In the genomic region with DNA sequence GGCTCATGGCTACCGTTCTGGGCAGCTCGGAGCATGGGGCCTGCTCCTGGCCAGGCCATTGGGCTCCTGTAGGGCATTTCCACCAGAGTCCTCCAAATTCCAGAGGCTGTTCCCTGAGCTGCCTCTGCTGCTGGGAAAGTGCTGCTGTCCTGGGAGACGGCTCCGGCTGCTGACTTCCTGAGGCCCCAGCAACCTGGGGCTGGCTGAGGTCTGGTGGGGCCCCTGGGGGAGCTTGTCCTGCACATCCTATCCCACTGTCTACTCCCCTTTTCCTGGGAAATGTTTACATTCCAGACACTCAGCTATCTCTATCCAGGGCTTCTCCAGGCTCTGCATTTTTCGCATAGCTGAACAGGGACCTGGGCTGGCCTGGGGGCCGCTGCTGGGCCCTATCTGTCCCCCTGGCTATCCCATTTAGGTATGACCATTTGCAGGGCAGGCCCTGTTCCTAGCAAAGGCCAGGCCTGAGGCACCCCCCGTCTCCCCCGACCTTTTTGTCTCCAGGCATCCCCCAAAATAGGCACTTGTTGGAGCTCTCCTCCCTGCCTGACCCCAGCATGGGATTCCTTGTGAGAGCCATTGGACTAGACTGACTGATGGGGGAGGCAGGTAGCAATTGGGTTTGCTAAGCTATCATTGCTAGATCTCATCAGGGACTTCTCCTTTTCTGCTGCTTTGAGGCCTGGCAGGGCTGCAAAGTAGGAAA, we compare ENCODE assay signal across 1 cellular context.
A peak's percentile ranks its signal among the peaks of the same experiment; 100 is the strongest.
TF ChIP-seq lines count a peak whose summit lies in the region.

No MANE protein-coding gene starts in this region.

TF ChIP-seq in HepG2, 621 proteins besides CTCF, POLR2A, EP300 and RAD21 (continued from another document and continues in another):
- TF ChIP-seq, protein P1, sequence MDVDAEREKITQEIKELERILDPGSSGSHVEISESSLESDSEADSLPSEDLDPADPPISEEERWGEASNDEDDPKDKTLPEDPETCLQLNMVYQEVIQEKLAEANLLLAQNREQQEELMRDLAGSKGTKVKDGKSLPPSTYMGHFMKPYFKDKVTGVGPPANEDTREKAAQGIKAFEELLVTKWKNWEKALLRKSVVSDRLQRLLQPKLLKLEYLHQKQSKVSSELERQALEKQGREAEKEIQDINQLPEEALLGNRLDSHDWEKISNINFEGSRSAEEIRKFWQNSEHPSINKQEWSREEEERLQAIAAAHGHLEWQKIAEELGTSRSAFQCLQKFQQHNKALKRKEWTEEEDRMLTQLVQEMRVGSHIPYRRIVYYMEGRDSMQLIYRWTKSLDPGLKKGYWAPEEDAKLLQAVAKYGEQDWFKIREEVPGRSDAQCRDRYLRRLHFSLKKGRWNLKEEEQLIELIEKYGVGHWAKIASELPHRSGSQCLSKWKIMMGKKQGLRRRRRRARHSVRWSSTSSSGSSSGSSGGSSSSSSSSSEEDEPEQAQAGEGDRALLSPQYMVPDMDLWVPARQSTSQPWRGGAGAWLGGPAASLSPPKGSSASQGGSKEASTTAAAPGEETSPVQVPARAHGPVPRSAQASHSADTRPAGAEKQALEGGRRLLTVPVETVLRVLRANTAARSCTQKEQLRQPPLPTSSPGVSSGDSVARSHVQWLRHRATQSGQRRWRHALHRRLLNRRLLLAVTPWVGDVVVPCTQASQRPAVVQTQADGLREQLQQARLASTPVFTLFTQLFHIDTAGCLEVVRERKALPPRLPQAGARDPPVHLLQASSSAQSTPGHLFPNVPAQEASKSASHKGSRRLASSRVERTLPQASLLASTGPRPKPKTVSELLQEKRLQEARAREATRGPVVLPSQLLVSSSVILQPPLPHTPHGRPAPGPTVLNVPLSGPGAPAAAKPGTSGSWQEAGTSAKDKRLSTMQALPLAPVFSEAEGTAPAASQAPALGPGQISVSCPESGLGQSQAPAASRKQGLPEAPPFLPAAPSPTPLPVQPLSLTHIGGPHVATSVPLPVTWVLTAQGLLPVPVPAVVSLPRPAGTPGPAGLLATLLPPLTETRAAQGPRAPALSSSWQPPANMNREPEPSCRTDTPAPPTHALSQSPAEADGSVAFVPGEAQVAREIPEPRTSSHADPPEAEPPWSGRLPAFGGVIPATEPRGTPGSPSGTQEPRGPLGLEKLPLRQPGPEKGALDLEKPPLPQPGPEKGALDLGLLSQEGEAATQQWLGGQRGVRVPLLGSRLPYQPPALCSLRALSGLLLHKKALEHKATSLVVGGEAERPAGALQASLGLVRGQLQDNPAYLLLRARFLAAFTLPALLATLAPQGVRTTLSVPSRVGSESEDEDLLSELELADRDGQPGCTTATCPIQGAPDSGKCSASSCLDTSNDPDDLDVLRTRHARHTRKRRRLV (CRISPR knock-in tag; IDR thresholded peaks at IDR 0.05): no peak
- TF ChIP-seq, protein P2, sequence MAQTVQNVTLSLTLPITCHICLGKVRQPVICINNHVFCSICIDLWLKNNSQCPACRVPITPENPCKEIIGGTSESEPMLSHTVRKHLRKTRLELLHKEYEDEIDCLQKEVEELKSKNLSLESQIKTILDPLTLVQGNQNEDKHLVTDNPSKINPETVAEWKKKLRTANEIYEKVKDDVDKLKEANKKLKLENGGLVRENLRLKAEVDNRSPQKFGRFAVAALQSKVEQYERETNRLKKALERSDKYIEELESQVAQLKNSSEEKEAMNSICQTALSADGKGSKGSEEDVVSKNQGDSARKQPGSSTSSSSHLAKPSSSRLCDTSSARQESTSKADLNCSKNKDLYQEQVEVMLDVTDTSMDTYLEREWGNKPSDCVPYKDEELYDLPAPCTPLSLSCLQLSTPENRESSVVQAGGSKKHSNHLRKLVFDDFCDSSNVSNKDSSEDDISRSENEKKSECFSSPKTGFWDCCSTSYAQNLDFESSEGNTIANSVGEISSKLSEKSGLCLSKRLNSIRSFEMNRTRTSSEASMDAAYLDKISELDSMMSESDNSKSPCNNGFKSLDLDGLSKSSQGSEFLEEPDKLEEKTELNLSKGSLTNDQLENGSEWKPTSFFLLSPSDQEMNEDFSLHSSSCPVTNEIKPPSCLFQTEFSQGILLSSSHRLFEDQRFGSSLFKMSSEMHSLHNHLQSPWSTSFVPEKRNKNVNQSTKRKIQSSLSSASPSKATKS (CRISPR knock-in tag; IDR thresholded peaks at IDR 0.05): no peak
- TF ChIP-seq TOE1 (CRISPR knock-in tag; IDR thresholded peaks at IDR 0.05) (no peak), JUND (CRISPR knock-in tag; IDR thresholded peaks at IDR 0.05) (no peak), NCOA2 (CRISPR knock-in tag; IDR thresholded peaks at IDR 0.05) (peak; percentile 81), PCBP2 (optimal IDR thresholded peaks at IDR 0.05; ENCODE audit: low read depth, low read length, poor library complexity, severe bottlenecking) (no peak), ZNF264 (CRISPR knock-in tag; IDR thresholded peaks at IDR 0.05) (no peak; the same call in 1 of the 2 replicates), NRL (CRISPR knock-in tag; IDR thresholded peaks at IDR 0.05; ENCODE audit: borderline replicate concordance) (peak; percentile 58; the same call in 1 of the 2 replicates), PHF8 (CRISPR knock-in tag; IDR thresholded peaks at IDR 0.05) (no peak), ETV6 (CRISPR knock-in tag; conservative IDR thresholded peaks at IDR 0.05) (peak; percentile 53; the same call in 1 of the 2 replicates), ZNF781 (CRISPR knock-in tag; IDR thresholded peaks at IDR 0.05; ENCODE audit: borderline replicate concordance, not compliant biosample characterization) (no peak), ZNF446 (CRISPR knock-in tag; IDR thresholded peaks at IDR 0.05) (no peak), HCFC1 (IDR thresholded peaks at IDR 0.05; ENCODE audit: low read depth, low read length) (no peak), DNMT3B (CRISPR knock-in tag; conservative IDR thresholded peaks at IDR 0.05) (0 out of 2 replicates have a peak, but pooled peaks have one; percentile 71), SP4 (CRISPR knock-in tag; IDR thresholded peaks at IDR 0.05) (no peak; the same call in 1 of the 2 replicates), ZNF354B (CRISPR knock-in tag; IDR thresholded peaks at IDR 0.05) (no peak), FOXO1 (CRISPR knock-in tag; IDR thresholded peaks at IDR 0.05) (no peak), ZNF790 (CRISPR knock-in tag; IDR thresholded peaks at IDR 0.05; ENCODE audit: borderline replicate concordance) (no peak), IKZF4 (CRISPR knock-in tag; IDR thresholded peaks at IDR 0.05; ENCODE audit: borderline replicate concordance, low read depth, not compliant biosample characterization) (no peak), ZNF33A (CRISPR knock-in tag; IDR thresholded peaks at IDR 0.05; ENCODE audit: borderline replicate concordance) (no peak)
- TF ChIP-seq, protein P3, sequence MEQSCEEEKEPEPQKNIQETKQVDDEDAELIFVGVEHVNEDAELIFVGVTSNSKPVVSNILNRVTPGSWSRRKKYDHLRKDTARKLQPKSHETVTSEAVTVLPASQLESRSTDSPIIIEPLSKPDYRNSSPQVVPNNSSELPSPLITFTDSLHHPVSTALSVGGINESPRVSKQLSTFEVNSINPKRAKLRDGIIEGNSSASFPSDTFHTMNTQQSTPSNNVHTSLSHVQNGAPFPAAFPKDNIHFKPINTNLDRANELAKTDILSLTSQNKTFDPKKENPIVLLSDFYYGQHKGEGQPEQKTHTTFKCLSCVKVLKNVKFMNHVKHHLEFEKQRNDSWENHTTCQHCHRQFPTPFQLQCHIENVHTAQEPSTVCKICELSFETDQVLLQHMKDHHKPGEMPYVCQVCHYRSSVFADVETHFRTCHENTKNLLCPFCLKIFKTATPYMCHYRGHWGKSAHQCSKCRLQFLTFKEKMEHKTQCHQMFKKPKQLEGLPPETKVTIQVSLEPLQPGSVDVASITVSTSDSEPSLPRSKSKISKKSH (CRISPR knock-in tag; IDR thresholded peaks at IDR 0.05; ENCODE audit: borderline replicate concordance): no peak
- TF ChIP-seq, protein P4, sequence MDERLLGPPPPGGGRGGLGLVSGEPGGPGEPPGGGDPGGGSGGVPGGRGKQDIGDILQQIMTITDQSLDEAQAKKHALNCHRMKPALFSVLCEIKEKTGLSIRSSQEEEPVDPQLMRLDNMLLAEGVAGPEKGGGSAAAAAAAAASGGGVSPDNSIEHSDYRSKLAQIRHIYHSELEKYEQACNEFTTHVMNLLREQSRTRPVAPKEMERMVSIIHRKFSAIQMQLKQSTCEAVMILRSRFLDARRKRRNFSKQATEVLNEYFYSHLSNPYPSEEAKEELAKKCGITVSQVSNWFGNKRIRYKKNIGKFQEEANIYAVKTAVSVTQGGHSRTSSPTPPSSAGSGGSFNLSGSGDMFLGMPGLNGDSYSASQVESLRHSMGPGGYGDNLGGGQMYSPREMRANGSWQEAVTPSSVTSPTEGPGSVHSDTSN (CRISPR knock-in tag; IDR thresholded peaks at IDR 0.05): no peak
- TF ChIP-seq, protein P5, sequence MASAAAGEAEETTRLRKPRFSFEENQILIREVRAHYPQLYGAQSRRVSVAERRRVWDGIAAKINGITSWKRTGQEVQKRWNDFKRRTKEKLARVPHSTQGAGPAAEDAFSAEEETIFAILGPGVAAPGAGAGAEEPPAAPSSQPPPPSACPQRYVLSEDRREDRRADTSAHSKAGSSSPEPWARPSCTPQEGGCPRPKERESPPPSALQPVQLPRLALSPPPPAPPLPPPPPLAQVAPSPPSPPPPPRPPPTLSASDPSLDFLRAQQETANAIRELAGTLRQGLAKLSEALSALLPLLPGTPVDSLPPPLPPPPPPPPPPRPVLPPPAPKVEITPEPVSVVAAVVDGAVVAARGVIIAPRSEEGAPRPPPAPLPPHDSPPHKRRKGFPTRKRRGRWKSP (CRISPR knock-in tag; IDR thresholded peaks at IDR 0.05): peak; percentile 80; the same call in 1 of the 2 replicates
- TF ChIP-seq, protein P6, sequence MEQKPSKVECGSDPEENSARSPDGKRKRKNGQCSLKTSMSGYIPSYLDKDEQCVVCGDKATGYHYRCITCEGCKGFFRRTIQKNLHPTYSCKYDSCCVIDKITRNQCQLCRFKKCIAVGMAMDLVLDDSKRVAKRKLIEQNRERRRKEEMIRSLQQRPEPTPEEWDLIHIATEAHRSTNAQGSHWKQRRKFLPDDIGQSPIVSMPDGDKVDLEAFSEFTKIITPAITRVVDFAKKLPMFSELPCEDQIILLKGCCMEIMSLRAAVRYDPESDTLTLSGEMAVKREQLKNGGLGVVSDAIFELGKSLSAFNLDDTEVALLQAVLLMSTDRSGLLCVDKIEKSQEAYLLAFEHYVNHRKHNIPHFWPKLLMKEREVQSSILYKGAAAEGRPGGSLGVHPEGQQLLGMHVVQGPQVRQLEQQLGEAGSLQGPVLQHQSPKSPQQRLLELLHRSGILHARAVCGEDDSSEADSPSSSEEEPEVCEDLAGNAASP (CRISPR knock-in tag; IDR thresholded peaks at IDR 0.05; ENCODE audit: borderline replicate concordance): peak; percentile 82
- TF ChIP-seq, protein P7, sequence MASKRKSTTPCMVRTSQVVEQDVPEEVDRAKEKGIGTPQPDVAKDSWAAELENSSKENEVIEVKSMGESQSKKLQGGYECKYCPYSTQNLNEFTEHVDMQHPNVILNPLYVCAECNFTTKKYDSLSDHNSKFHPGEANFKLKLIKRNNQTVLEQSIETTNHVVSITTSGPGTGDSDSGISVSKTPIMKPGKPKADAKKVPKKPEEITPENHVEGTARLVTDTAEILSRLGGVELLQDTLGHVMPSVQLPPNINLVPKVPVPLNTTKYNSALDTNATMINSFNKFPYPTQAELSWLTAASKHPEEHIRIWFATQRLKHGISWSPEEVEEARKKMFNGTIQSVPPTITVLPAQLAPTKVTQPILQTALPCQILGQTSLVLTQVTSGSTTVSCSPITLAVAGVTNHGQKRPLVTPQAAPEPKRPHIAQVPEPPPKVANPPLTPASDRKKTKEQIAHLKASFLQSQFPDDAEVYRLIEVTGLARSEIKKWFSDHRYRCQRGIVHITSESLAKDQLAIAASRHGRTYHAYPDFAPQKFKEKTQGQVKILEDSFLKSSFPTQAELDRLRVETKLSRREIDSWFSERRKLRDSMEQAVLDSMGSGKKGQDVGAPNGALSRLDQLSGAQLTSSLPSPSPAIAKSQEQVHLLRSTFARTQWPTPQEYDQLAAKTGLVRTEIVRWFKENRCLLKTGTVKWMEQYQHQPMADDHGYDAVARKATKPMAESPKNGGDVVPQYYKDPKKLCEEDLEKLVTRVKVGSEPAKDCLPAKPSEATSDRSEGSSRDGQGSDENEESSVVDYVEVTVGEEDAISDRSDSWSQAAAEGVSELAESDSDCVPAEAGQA (IDR thresholded peaks at IDR 0.05; ENCODE audit: low read depth): no peak
- TF ChIP-seq, protein P7 (CRISPR knock-in tag; IDR thresholded peaks at IDR 0.05; ENCODE audit: borderline replicate concordance): no peak; the same call in 1 of the 2 replicates
- TF ChIP-seq, protein P8, sequence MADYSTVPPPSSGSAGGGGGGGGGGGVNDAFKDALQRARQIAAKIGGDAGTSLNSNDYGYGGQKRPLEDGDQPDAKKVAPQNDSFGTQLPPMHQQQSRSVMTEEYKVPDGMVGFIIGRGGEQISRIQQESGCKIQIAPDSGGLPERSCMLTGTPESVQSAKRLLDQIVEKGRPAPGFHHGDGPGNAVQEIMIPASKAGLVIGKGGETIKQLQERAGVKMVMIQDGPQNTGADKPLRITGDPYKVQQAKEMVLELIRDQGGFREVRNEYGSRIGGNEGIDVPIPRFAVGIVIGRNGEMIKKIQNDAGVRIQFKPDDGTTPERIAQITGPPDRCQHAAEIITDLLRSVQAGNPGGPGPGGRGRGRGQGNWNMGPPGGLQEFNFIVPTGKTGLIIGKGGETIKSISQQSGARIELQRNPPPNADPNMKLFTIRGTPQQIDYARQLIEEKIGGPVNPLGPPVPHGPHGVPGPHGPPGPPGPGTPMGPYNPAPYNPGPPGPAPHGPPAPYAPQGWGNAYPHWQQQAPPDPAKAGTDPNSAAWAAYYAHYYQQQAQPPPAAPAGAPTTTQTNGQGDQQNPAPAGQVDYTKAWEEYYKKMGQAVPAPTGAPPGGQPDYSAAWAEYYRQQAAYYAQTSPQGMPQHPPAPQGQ (CRISPR knock-in tag; IDR thresholded peaks at IDR 0.05; ENCODE audit: borderline replicate concordance): no peak
- TF ChIP-seq, protein P9, sequence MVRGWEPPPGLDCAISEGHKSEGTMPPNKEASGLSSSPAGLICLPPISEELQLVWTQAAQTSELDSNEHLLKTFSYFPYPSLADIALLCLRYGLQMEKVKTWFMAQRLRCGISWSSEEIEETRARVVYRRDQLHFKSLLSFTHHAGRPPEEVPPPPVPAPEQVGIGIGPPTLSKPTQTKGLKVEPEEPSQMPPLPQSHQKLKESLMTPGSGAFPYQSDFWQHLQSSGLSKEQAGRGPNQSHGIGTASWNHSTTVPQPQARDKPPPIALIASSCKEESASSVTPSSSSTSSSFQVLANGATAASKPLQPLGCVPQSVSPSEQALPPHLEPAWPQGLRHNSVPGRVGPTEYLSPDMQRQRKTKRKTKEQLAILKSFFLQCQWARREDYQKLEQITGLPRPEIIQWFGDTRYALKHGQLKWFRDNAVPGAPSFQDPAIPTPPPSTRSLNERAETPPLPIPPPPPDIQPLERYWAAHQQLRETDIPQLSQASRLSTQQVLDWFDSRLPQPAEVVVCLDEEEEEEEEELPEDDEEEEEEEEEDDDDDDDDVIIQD (CRISPR knock-in tag; IDR thresholded peaks at IDR 0.05; ENCODE audit: low read depth): no peak; the same call in 1 of the 2 replicates
